ENCODE assay signal across 1 cellular context in the genomic region with DNA sequence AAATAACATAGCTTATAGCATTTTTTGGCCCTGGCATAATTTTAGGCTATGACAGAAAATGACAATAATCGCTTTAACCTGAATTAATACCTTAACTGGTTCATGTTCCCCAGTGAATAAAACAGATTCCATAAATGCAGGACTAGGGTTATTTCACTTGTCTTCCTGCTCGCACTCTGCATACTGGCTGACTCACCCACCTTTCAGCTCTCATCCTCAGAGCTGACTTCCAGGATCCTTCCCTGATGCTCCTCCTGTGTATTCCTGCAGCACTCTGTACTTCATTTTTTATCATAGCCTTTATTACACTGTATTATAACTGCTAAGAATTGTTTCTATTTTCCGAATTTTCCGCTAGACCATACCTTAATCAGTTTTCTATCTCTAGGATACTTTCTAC.
TF ChIP-seq lines count a peak whose summit lies in the region.

No MANE protein-coding gene starts in this region.

TF ChIP-seq in K562, 482 proteins besides CTCF, POLR2A, EP300 and RAD21:
- no peak for TF ChIP-seq CREBBP (IDR thresholded peaks at IDR 0.05; ENCODE audit: low read depth, low read length)
- TF ChIP-seq RBM22 (IDR thresholded peaks at IDR 0.05; ENCODE audit: low read depth, low read length, poor library complexity, severe bottlenecking): no peak
- no peak for TF ChIP-seq RAD51 (IDR thresholded peaks at IDR 0.05; ENCODE audit: borderline replicate concordance, low read depth)
- TF ChIP-seq NCOA2 (IDR thresholded peaks at IDR 0.05; ENCODE audit: partially characterized antibody in 2 of 2): no peak
- TF ChIP-seq ZSCAN29 (IDR thresholded peaks at IDR 0.05): no peak
- TF ChIP-seq, protein P1, sequence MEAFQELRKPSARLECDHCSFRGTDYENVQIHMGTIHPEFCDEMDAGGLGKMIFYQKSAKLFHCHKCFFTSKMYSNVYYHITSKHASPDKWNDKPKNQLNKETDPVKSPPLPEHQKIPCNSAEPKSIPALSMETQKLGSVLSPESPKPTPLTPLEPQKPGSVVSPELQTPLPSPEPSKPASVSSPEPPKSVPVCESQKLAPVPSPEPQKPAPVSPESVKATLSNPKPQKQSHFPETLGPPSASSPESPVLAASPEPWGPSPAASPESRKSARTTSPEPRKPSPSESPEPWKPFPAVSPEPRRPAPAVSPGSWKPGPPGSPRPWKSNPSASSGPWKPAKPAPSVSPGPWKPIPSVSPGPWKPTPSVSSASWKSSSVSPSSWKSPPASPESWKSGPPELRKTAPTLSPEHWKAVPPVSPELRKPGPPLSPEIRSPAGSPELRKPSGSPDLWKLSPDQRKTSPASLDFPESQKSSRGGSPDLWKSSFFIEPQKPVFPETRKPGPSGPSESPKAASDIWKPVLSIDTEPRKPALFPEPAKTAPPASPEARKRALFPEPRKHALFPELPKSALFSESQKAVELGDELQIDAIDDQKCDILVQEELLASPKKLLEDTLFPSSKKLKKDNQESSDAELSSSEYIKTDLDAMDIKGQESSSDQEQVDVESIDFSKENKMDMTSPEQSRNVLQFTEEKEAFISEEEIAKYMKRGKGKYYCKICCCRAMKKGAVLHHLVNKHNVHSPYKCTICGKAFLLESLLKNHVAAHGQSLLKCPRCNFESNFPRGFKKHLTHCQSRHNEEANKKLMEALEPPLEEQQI (IDR thresholded peaks at IDR 0.05): no peak
- TF ChIP-seq, protein P2, sequence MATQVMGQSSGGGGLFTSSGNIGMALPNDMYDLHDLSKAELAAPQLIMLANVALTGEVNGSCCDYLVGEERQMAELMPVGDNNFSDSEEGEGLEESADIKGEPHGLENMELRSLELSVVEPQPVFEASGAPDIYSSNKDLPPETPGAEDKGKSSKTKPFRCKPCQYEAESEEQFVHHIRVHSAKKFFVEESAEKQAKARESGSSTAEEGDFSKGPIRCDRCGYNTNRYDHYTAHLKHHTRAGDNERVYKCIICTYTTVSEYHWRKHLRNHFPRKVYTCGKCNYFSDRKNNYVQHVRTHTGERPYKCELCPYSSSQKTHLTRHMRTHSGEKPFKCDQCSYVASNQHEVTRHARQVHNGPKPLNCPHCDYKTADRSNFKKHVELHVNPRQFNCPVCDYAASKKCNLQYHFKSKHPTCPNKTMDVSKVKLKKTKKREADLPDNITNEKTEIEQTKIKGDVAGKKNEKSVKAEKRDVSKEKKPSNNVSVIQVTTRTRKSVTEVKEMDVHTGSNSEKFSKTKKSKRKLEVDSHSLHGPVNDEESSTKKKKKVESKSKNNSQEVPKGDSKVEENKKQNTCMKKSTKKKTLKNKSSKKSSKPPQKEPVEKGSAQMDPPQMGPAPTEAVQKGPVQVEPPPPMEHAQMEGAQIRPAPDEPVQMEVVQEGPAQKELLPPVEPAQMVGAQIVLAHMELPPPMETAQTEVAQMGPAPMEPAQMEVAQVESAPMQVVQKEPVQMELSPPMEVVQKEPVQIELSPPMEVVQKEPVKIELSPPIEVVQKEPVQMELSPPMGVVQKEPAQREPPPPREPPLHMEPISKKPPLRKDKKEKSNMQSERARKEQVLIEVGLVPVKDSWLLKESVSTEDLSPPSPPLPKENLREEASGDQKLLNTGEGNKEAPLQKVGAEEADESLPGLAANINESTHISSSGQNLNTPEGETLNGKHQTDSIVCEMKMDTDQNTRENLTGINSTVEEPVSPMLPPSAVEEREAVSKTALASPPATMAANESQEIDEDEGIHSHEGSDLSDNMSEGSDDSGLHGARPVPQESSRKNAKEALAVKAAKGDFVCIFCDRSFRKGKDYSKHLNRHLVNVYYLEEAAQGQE (CRISPR knock-in tag; IDR thresholded peaks at IDR 0.05; ENCODE audit: low read depth): no peak
- TF ChIP-seq NR2F6 (CRISPR knock-in tag; IDR thresholded peaks at IDR 0.05): no peak
- no peak for TF ChIP-seq EWSR1 (IDR thresholded peaks at IDR 0.05; ENCODE audit: borderline replicate concordance, low read depth, partially characterized antibody)
- no peak for TF ChIP-seq NRF1 (conservative IDR thresholded peaks at IDR 0.05 in 1 of 2, IDR thresholded peaks at IDR 0.05 in 1 of 2)
- TF ChIP-seq, protein P3, sequence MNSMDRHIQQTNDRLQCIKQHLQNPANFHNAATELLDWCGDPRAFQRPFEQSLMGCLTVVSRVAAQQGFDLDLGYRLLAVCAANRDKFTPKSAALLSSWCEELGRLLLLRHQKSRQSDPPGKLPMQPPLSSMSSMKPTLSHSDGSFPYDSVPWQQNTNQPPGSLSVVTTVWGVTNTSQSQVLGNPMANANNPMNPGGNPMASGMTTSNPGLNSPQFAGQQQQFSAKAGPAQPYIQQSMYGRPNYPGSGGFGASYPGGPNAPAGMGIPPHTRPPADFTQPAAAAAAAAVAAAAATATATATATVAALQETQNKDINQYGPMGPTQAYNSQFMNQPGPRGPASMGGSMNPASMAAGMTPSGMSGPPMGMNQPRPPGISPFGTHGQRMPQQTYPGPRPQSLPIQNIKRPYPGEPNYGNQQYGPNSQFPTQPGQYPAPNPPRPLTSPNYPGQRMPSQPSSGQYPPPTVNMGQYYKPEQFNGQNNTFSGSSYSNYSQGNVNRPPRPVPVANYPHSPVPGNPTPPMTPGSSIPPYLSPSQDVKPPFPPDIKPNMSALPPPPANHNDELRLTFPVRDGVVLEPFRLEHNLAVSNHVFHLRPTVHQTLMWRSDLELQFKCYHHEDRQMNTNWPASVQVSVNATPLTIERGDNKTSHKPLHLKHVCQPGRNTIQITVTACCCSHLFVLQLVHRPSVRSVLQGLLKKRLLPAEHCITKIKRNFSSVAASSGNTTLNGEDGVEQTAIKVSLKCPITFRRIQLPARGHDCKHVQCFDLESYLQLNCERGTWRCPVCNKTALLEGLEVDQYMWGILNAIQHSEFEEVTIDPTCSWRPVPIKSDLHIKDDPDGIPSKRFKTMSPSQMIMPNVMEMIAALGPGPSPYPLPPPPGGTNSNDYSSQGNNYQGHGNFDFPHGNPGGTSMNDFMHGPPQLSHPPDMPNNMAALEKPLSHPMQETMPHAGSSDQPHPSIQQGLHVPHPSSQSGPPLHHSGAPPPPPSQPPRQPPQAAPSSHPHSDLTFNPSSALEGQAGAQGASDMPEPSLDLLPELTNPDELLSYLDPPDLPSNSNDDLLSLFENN (IDR thresholded peaks at IDR 0.05; ENCODE audit: low read depth in 2 of 2, low read length in 2 of 2): no peak
- TF ChIP-seq HNRNPUL1 (IDR thresholded peaks at IDR 0.05; ENCODE audit: low read length): no peak
- TF ChIP-seq CREM (IDR thresholded peaks at IDR 0.05; ENCODE audit: low read depth): no peak
- no peak for TF ChIP-seq BDP1 (IDR thresholded peaks at IDR 0.05; ENCODE audit: insufficient read depth, insufficient read length)
- TF ChIP-seq, protein P4, sequence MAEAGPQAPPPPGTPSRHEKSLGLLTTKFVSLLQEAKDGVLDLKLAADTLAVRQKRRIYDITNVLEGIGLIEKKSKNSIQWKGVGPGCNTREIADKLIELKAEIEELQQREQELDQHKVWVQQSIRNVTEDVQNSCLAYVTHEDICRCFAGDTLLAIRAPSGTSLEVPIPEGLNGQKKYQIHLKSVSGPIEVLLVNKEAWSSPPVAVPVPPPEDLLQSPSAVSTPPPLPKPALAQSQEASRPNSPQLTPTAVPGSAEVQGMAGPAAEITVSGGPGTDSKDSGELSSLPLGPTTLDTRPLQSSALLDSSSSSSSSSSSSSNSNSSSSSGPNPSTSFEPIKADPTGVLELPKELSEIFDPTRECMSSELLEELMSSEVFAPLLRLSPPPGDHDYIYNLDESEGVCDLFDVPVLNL (CRISPR knock-in tag; IDR thresholded peaks at IDR 0.05; ENCODE audit: low read depth): no peak
- no peak for TF ChIP-seq MED1 (CRISPR knock-in tag; IDR thresholded peaks at IDR 0.05; ENCODE audit: borderline replicate concordance)
- TF ChIP-seq HDAC2 (IDR thresholded peaks at IDR 0.05): no peak
- TF ChIP-seq KLF16 (IDR thresholded peaks at IDR 0.05): no peak
- TF ChIP-seq MAZ (CRISPR knock-in tag; conservative IDR thresholded peaks at IDR 0.05 in 1 of 2, IDR thresholded peaks at IDR 0.05 in 1 of 2): no peak
- no peak for TF ChIP-seq SLC30A9 (CRISPR knock-in tag; IDR thresholded peaks at IDR 0.05)
TF ChIP-seq in K562: peak in this region for 0.
